Comparison of ENCODE assay signal across 1 cellular context in genomic region chr19:45862564-45863334, GRCh38.
TF ChIP-seq lines count a peak whose summit lies in the region.

Gene SYMPK (minus strand): TSS chr19:45863147. CDS start chr19:45854495, 8,652 bp downstream.

TF ChIP-seq in HCT116, 20 proteins besides CTCF, POLR2A, EP300 and RAD21 (continued from another document):
- TF ChIP-seq ZBTB33 (IDR thresholded peaks at IDR 0.05; ENCODE audit: extremely low read depth, insufficient replicate concordance, low read length), result no peak
- TF ChIP-seq SIN3A (IDR thresholded peaks at IDR 0.05; ENCODE audit: low read depth), result no peak; the same call in 1 of the 2 replicates
- no peak for TF ChIP-seq JUND (IDR thresholded peaks at IDR 0.05)
- TF ChIP-seq ELF1 (IDR thresholded peaks at IDR 0.05; ENCODE audit: borderline replicate concordance, low read depth), result no peak; the same call in 1 of the 2 replicates
- TF ChIP-seq TCF7L2 (IDR thresholded peaks at IDR 0.05; ENCODE audit: borderline replicate concordance, extremely low read depth, insufficient read depth, insufficient read length), result peak; percentile 78
- TF ChIP-seq YY1 (IDR thresholded peaks at IDR 0.05; ENCODE audit: extremely low read depth, insufficient replicate concordance, low read depth, low read length), result peak; percentile 94
- TF ChIP-seq CBX3 (IDR thresholded peaks at IDR 0.05; ENCODE audit: low read depth), result no peak
- no peak for TF ChIP-seq EGR1 (IDR thresholded peaks at IDR 0.05; ENCODE audit: low read depth)
- TF ChIP-seq ZNF274 (IDR thresholded peaks at IDR 0.05; ENCODE audit: low read depth, low read length), result no peak
